ENCODE assay signal across 8 cellular contexts in the genomic region with DNA sequence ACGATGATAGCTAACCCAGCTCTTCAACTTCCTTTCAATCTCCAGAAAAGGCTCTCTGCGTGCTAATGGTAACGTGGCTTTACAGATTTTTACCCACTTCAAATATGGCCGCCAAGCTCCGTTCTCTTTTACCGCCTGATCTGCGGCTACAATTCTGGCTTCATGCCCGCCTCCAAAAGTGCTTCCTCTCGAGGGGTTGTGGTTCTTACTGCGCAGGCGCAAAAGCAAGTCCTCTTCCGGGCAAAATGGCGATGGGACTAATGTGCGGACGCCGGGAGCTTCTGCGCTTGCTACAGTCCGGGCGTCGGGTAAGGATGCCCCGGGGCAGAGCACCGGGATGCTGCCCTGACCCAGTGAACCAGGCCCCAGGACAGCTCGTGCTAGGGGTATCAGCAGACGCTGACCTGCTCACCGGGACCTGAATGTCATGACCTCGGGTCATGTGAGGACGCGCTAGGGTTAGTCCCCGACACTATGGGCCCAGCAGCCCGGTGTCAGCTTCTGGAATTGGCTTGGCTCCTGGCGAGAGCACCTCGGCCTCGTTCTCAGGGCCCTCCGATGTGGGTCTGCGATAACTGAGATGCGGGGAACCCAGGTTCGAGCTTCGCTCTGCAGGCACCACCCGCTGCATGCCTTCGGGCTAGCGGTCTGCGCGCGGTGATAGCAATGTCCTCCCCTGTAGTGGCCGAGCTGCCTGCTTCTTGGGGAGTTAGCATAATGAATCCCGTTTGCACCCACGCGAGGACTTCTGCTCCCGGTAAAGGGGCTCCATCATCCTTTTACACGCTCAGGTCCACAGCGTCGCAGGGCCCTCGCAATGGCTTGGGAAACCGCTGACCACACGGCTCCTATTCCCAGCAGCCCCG. TPM values are rescaled to one million over a fixed set of nuclear protein-coding genes. Genes with fewer than 3 reads are reported as not detected.
DNase-seq lines count a peak whose midpoint lies in the region; ATAC-seq, FAIRE-seq and TF ChIP-seq lines count a peak whose summit lies in the region.

A gene (plus strand): TSS at position 232 of the 866 bp plus-strand sequence. CDS start 14 bp downstream, at position 246.

- intact Hi-C loops in left ventricle myocardium superior (cut with micrococcal nuclease) = no loop called here
- intact Hi-C loops in prostate gland (cut with DNase I) = loop anchor here (5.0 to 10.0 kb wide), 3 partner anchors 88 to 194 kb away; a partner anchor contains a TSS

- peak within 1 kb of the TSS; percentile 67 to 91 for H3K4me3 ChIP-seq in prostate gland
- H3K4me3 ChIP-seq in urinary bladder (ENCODE audit: low read depth, low read length) = peak within 1 kb of the TSS; percentile 90

- H3K4me3 Mint-ChIP-seq in T-helper 17 cell = peak within 1 kb of the TSS; percentile 90

- H3K9me3 ChIP-seq in T-helper 17 cell (ENCODE audit: control insufficient read depth, low read length, poor library complexity, severe bottlenecking) (peaks cover 7% of the 10 kb centered on the region), prostate gland (no peaks in the 10 kb centered on the region)

- peak; percentile 94 for FAIRE-seq in GM12891 (lab: Jason Lieb, UNC)

- WGBS in prostate gland = under 1% methylated on average over 42 of the region's 56 CpGs
- WGBS in urinary bladder = under 1% methylated on average over 56 of the region's 56 CpGs

- H3K27ac ChIP-seq in prostate gland (peak within 1 kb of the TSS; percentile 73 to 83), urinary bladder (ENCODE audit: low read depth) (no peak within 1 kb of the TSS)

- peaks cover 13% of the 10 kb centered on the region for H3K36me3 Mint-ChIP-seq in T-helper 17 cell (ENCODE audit: low read depth)

- peaks cover 31% of the 10 kb centered on the region for H3K4me1 Mint-ChIP-seq in T-helper 17 cell

- TF ChIP-seq POLR2A in GM12891 (IDR thresholded peaks at IDR 0.05; ENCODE audit: low read depth, low read length) (peak; percentile 94), prostate gland (IDR thresholded peaks at IDR 0.05) (no peak)

- H3K27me3 ChIP-seq in prostate gland (replicated peaks; ENCODE audit: insufficient read depth) = no peaks in the 10 kb centered on the region

- peak; percentile 66 for DNase-seq in GM12891 (ENCODE audit: insufficient read length, low spot score)
- peak; percentile 99 for DNase-seq in NCI-H1694 treated with DMSO at 0.1 percent for 48 hours (lab: John Stamatoyannopoulos, UW)
- peak; percentile 83 to 92 (median 91) for DNase-seq in T-helper 17 cell
- DNase-seq in amygdala (lab: John Stamatoyannopoulos, UW) = peak; percentile 54 to 97 (median 89)
- DNase-seq in left ventricle myocardium superior = peak; percentile 96
- peak; percentile 97 for DNase-seq in prostate gland (ENCODE audit: low spot score)

- ATAC-seq in HG02852 (IDR thresholded peaks at IDR 0.05; ENCODE audit: unreplicated experiment) = peak; percentile 82
- ATAC-seq in T-helper 17 cell = peak; percentile 93
- ATAC-seq in left ventricle myocardium superior = peak; percentile 95

- H3K27me3 Mint-ChIP-seq in T-helper 17 cell = no peaks in the 10 kb centered on the region

- H3K4me1 ChIP-seq in prostate gland (replicated peaks) = no peaks in the 10 kb centered on the region
- no peaks in the 10 kb centered on the region for H3K4me1 ChIP-seq in urinary bladder (ENCODE audit: insufficient read depth)

- TF ChIP-seq CTCF in prostate gland (IDR thresholded peaks at IDR 0.05) = no peak

- H3K27ac Mint-ChIP-seq in T-helper 17 cell = peak within 1 kb of the TSS; percentile 96

- H3K36me3 ChIP-seq in prostate gland = peaks cover 0 to 21% of the 10 kb centered on the region in 2 donors
- H3K36me3 ChIP-seq in urinary bladder (ENCODE audit: insufficient read depth) = peaks cover 4% of the 10 kb centered on the region

TF ChIP-seq in GM12891, 5 proteins besides CTCF, POLR2A, EP300 and RAD21:
- TF ChIP-seq TAF1 (IDR thresholded peaks at IDR 0.05; ENCODE audit: low read depth, low read length) (peak; percentile 97), POLR2AphosphoS5 (IDR thresholded peaks at IDR 0.05; ENCODE audit: low read depth, low read length) (peak; percentile 89), POU2F2 (IDR thresholded peaks at IDR 0.05; ENCODE audit: low read depth, low read length) (peak; percentile 37; the same call in 1 of the 2 replicates), SPI1 (IDR thresholded peaks at IDR 0.05; ENCODE audit: low read depth, low read length) (peak; percentile 37; the same call in 1 of the 2 replicates), PAX5 (IDR thresholded peaks at IDR 0.05; ENCODE audit: insufficient read depth, low read length, severe bottlenecking) (no peak)
TF ChIP-seq in GM12891: peak in this region for 4.

RNA-seq across cellular contexts. Expression of the gene that starts here (rescaled TPM):
- polyA plus RNA-seq in GM12891 (2012; ENCODE audit: low read depth, missing spikeins) = 213 TPM
- total RNA-seq in T-helper 17 cell (100 to 1,000 TPM; 150 to 171 TPM), left ventricle myocardium superior (184 TPM), prostate gland (10 to 100 TPM; 65.2 to 81.9 TPM), urinary bladder (74.1 TPM)
- polyA plus RNA-seq in urinary bladder = 112 TPM
